ENCODE assay signal across 8 cellular contexts in the genomic region with DNA sequence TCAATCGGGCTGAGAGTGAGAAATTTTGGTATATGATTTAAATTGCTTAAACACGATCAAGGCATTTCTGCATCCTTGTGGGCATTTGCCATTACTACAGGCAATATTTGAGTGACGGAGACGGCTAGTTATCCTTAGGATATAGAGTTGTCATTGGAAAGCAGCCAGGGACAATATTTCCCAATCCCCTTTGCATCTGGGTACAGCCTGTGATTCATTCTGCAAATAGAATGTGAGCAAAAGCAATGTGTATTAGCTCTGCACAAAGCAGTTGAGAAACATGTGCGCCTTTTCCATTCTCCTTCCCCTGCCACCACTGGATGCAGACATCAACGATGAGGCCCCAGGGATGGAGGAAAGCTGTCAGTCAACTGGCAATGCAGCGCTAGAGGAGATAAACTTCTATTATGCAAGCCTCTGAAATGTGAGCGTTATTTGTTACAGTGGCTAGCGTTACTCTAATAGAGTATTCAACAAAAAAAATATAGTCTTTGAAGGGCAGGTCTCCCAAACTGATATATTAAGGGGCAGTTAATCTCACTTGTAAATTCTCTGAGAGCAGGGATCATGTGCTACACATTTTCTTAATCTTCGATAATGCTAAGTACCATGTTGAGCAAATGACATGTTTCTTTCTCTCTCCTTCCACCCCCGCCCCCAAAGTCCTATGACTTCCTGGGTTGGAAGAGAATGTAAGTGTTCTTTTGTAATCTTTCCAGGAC. TPM values are rescaled to one million over a fixed set of nuclear protein-coding genes. Genes with fewer than 3 reads are reported as not detected.
DNase-seq lines count a peak whose midpoint lies in the region; ATAC-seq and TF ChIP-seq lines count a peak whose summit lies in the region.

No MANE protein-coding gene starts in this region.

- peaks cover 7% of the 10 kb centered on the region for H3F3A ChIP-seq in OCI-LY1 (ENCODE audit: insufficient read depth, low read length)

- H3K4me3 ChIP-seq in OCI-LY1 (ENCODE audit: low read depth, low read length, poor library complexity, severe bottlenecking) (no peak overlapping the region), trophoblast cell (ENCODE audit: low read depth, low read length) (no peak overlapping the region)

- H3K4me2 ChIP-seq in OCI-LY1 (ENCODE audit: low read length) (no peak overlapping the region; the same call in 1 of the 2 replicates), trophoblast cell (ENCODE audit: low read length) (no peak overlapping the region)

- no peaks in the 10 kb centered on the region for H3K27me3 Mint-ChIP-seq in naive thymus-derived CD8-positive, alpha-beta T cell
- H3K27me3 Mint-ChIP-seq in natural killer cell (ENCODE audit: low read depth in 2 of 2), result no peaks in the 10 kb centered on the region

- H3K4me1 ChIP-seq in OCI-LY1 (ENCODE audit: insufficient read depth, low read length, severe bottlenecking), result peaks cover 57% of the 10 kb centered on the region
- H3K4me1 ChIP-seq in trophoblast cell (ENCODE audit: control insufficient read depth in 1 of 2, insufficient read depth in 2 of 2, low read length in 2 of 2), result peaks cover 12 to 16% of the 10 kb centered on the region in 2 experiments

- DNase-seq in H4 (ENCODE audit: low spot score) (peak; percentile 91), trophoblast cell (peak; percentile 88 to 97), DMS79 treated with DMSO at 0.1 percent for 48 hours (lab: John Stamatoyannopoulos, UW) (no peak), head of caudate nucleus (no peak), natural killer cell (no peak)
- DNase-seq in naive thymus-derived CD8-positive, alpha-beta T cell, result no peak

- no peak overlapping the region for H4K8ac ChIP-seq in trophoblast cell (ENCODE audit: low read depth, low read length)

- H3K27me3 ChIP-seq in OCI-LY1 (ENCODE audit: insufficient read depth, low read length) (no peaks in the 10 kb centered on the region), trophoblast cell (ENCODE audit: insufficient read depth, low read length) (no peaks in the 10 kb centered on the region)

- H2BK120ac ChIP-seq in trophoblast cell (ENCODE audit: insufficient read depth, low read length, poor library complexity), result no peak overlapping the region

- no peak overlapping the region for H2AK5ac ChIP-seq in trophoblast cell (ENCODE audit: low read length)

- H3K4me3 Mint-ChIP-seq in naive thymus-derived CD8-positive, alpha-beta T cell, result no peak overlapping the region
- no peak overlapping the region for H3K4me3 Mint-ChIP-seq in natural killer cell

- ATAC-seq in esophagus mucosa (peak; percentile 94), natural killer cell (no peak)
- ATAC-seq in naive thymus-derived CD8-positive, alpha-beta T cell, result no peak

- H3K9me3 Mint-ChIP-seq in naive thymus-derived CD8-positive, alpha-beta T cell, result no peaks in the 10 kb centered on the region
- H3K9me3 Mint-ChIP-seq in natural killer cell, result no peaks in the 10 kb centered on the region

- TF ChIP-seq CTCF in OCI-LY1 (IDR thresholded peaks at IDR 0.05; ENCODE audit: low read length) (peak; percentile 36; the same call in 1 of the 2 replicates), natural killer cell (IDR thresholded peaks at IDR 0.05) (no peak)

- H3K14ac ChIP-seq in trophoblast cell (ENCODE audit: low read length), result no peak overlapping the region

- intact Hi-C loops in head of caudate nucleus (cut with DNase I) (no loop called here), natural killer cell (cut with micrococcal nuclease) (no loop called here)

- no peak overlapping the region for H2BK5ac ChIP-seq in trophoblast cell (ENCODE audit: low read depth, low read length, poor library complexity)

- no peaks in the 10 kb centered on the region for H3K79me2 ChIP-seq in OCI-LY1 (ENCODE audit: insufficient read depth, low read length)
- peaks cover 2% of the 10 kb centered on the region for H3K79me2 ChIP-seq in trophoblast cell (ENCODE audit: control insufficient read depth, insufficient read depth, low read length, poor library complexity)

- H3K27ac ChIP-seq in OCI-LY1 (ENCODE audit: low read depth, low read length, poor library complexity, severe bottlenecking) (peak overlapping the region; percentile 99), trophoblast cell (ENCODE audit: low read depth, low read length) (no peak overlapping the region)

- H3K9ac ChIP-seq in OCI-LY1 (ENCODE audit: low read length) (no peak overlapping the region; the same call in 1 of the 2 replicates), trophoblast cell (ENCODE audit: low read length) (no peak overlapping the region)

- H3K4ac ChIP-seq in trophoblast cell (ENCODE audit: low read depth, low read length), result no peak overlapping the region

- no peak overlapping the region for H3K23ac ChIP-seq in trophoblast cell (ENCODE audit: low read length)

- no peak overlapping the region for H3K18ac ChIP-seq in trophoblast cell (ENCODE audit: low read length)

- H3K4me1 Mint-ChIP-seq in naive thymus-derived CD8-positive, alpha-beta T cell, result peaks cover 0 to 18% (median under 1%) of the 10 kb centered on the region in 4 donors
- no peaks in the 10 kb centered on the region for H3K4me1 Mint-ChIP-seq in natural killer cell

- H3K36me3 ChIP-seq in OCI-LY1 (ENCODE audit: insufficient read depth, low read length), result no peaks in the 10 kb centered on the region
- H3K36me3 ChIP-seq in trophoblast cell (ENCODE audit: control insufficient read depth in 1 of 2, insufficient read depth in 2 of 2, low read length in 2 of 2), result no peaks in the 10 kb centered on the region

- WGBS in trophoblast cell (ENCODE audit: extremely low coverage, insufficient coverage, insufficient read length), result no CpG with 5 or more reads among the region's 11 CpGs

- peak overlapping the region; percentile 41 for H2BK12ac ChIP-seq in trophoblast cell (ENCODE audit: low read length)

- H4K12ac ChIP-seq in trophoblast cell (ENCODE audit: low read depth, low read length), result no peak overlapping the region

- no peaks in the 10 kb centered on the region for H3K9me2 ChIP-seq in OCI-LY1 (ENCODE audit: low read depth, low read length)

- no peak overlapping the region for H2AFZ ChIP-seq in OCI-LY1 (ENCODE audit: low read length)
- H2AFZ ChIP-seq in trophoblast cell (ENCODE audit: insufficient read depth, low read length, poor library complexity), result no peak overlapping the region

- H3K9me3 ChIP-seq in OCI-LY1 (ENCODE audit: low read length) (no peaks in the 10 kb centered on the region), trophoblast cell (ENCODE audit: insufficient read depth, low read depth, low read length) (peaks cover 1% of the 10 kb centered on the region)

- H4K20me1 ChIP-seq in OCI-LY1 (ENCODE audit: insufficient read depth, low read length), result no peaks in the 10 kb centered on the region

- H3K36me3 Mint-ChIP-seq in naive thymus-derived CD8-positive, alpha-beta T cell, result no peaks in the 10 kb centered on the region
- H3K36me3 Mint-ChIP-seq in natural killer cell, result no peaks in the 10 kb centered on the region

- POLR2A ChIA-PET in naive thymus-derived CD8-positive, alpha-beta T cell (lab: Charles Lee), result interaction anchor here (0.6 kb wide), 1 partner anchor 157 kb away, joined by 3 read pairs; no protein-coding TSS in a partner anchor

- peaks cover 24% of the 10 kb centered on the region for H3K79me1 ChIP-seq in trophoblast cell (ENCODE audit: low read length)

- no peak overlapping the region for H3K27ac Mint-ChIP-seq in naive thymus-derived CD8-positive, alpha-beta T cell
- no peak overlapping the region for H3K27ac Mint-ChIP-seq in natural killer cell

- no peak overlapping the region for H4K91ac ChIP-seq in trophoblast cell (ENCODE audit: low read depth, low read length)

RNA-seq across cellular contexts. Expression of a gene that starts 37.1 kb away (rescaled TPM):
- 10.2 and 12.3 TPM in 2 replicates for total RNA-seq in H4 (2014; rRNA removed; shearing (Covaris generic))
- total RNA-seq in esophagus mucosa, result 29.1 TPM
- polyA plus RNA-seq in trophoblast cell (2013), result 189 and 191 TPM in 2 replicates
- total RNA-seq in naive thymus-derived CD8-positive, alpha-beta T cell, result 100 to 1,000 TPM in 1 of 2 experiments, 10 to 100 TPM in 1; 92.0 to 106 TPM
- 10 to 100 TPM; 18.4 to 27.8 (median 20.1) TPM for polyA plus RNA-seq in naive thymus-derived CD8-positive, alpha-beta T cell
- 10 to 100 TPM; 44.3 to 63.3 (median 57.8) TPM for total RNA-seq in natural killer cell

Comparison
In these comparisons a context has a peak if more than half of its experiments do, and no peak if none do; other contexts are left out.
1. DNase-seq: peak in H4 (single experiment) and trophoblast cell (2 of 2); none in naive thymus-derived CD8-positive, alpha-beta T cell (0 of 10), DMS79 treated with DMSO at 0.1 percent for 48 hours (single experiment), head of caudate nucleus (0 of 42) and natural killer cell (single experiment).